8 cellular contexts compared by ENCODE assay signal in genomic region chr22:41448189-41448808, GRCh38. TPM values are rescaled to one million over a fixed set of nuclear protein-coding genes. Genes with fewer than 3 reads are reported as not detected.
DNase-seq lines count a peak whose midpoint lies in the region; ATAC-seq and TF ChIP-seq lines count a peak whose summit lies in the region.

No MANE protein-coding gene starts in this region.

- H3K27ac Mint-ChIP-seq in T-cell (peak overlapping the region; percentile 88 to 93), type B pancreatic cell (peak overlapping the region; percentile 100)

- H3K4me3 Mint-ChIP-seq in T-cell, result peak overlapping the region; percentile 89 to 99 (median 89)
- peak overlapping the region; percentile 100 for H3K4me3 Mint-ChIP-seq in type B pancreatic cell

- ATAC-seq in HG02840 (IDR thresholded peaks at IDR 0.05; ENCODE audit: low FRiP score, unreplicated experiment) (peak; percentile 37), T-cell (replicated peaks in 1 of 4) (peak; percentile 69 to 74 (median 70)), heart right ventricle (peak; percentile 75 to 87 (median 81))

- intact Hi-C loops in heart right ventricle (cut with DNase I), result loop anchor here in 4 of 10 donors (1.0 to 2.0 kb wide), 2 partner anchors 21 kb away; partner anchors contain the start of genes ACO2 (in 4 of the 4) and PHF5A (in 2 of the 4)

- peaks cover 0 to 23% (median 16%) of the 10 kb centered on the region in 9 donors for H3K4me1 ChIP-seq in heart right ventricle

- H3K4me1 Mint-ChIP-seq in T-cell (peaks cover 16 to 28% (median 17%) of the 10 kb centered on the region in 3 donors), type B pancreatic cell (ENCODE audit: unreplicated experiment) (peaks cover 16% of the 10 kb centered on the region)

- TF ChIP-seq CTCF in heart right ventricle (IDR thresholded peaks at IDR 0.05), result no peak
- no peak for TF ChIP-seq CTCF in type B pancreatic cell (conservative IDR thresholded peaks at IDR 0.05)

- POLR2A ChIA-PET in T-cell (lab: Charles Lee), result interaction anchor here (0.6 to 2.0 kb wide), 5 partner anchors 20 to 385 kb away, joined by 3 to 13 read pairs (median 5); partner anchors contain the start of genes TEF (in 2 of the 2), ACO2 (in 1 of the 2) and PHF5A (in 1 of the 2)

- TF ChIP-seq POLR2A in GM10847 (IDR thresholded peaks at IDR 0.05; ENCODE audit: extremely low read depth, insufficient read length), result peak; percentile 40

- 0 to 2% methylated on average over 28 of the region's 28 CpGs for WGBS in heart right ventricle, 2 donors

- H3K27ac ChIP-seq in heart right ventricle, result peak overlapping the region; percentile 98 to 100 (median 100)

- peak overlapping the region; percentile 61 to 99 (median 96) for H3K4me3 ChIP-seq in heart right ventricle

- no peaks in the 10 kb centered on the region for H3K36me3 Mint-ChIP-seq in T-cell
- peaks cover 4% of the 10 kb centered on the region for H3K36me3 Mint-ChIP-seq in type B pancreatic cell

- H3K27me3 Mint-ChIP-seq in T-cell, result no peaks in the 10 kb centered on the region
- H3K27me3 Mint-ChIP-seq in type B pancreatic cell, result no peaks in the 10 kb centered on the region

- no peaks in the 10 kb centered on the region for H3K27me3 ChIP-seq in heart right ventricle

- CTCF ChIA-PET in T-cell (lab: Charles Lee), result interaction anchor here in 1 of 2 donors (0.6 to 1.5 kb wide), 5 partner anchors 20 to 141 kb away, joined by 3 to 8 read pairs (median 5); partner anchors contain the start of genes ACO2, PHF5A, PMM1 and POLR3H

- H3K9me3 Mint-ChIP-seq in T-cell, result no peaks in the 10 kb centered on the region
- no peaks in the 10 kb centered on the region for H3K9me3 Mint-ChIP-seq in type B pancreatic cell

- no peaks in the 10 kb centered on the region for H3K9me3 ChIP-seq in heart right ventricle

- H3K36me3 ChIP-seq in heart right ventricle, result peaks cover 0 to 5% (median 0%) of the 10 kb centered on the region in 9 donors

- DNase-seq in NCI-H146 (lab: John Stamatoyannopoulos, UW), result peak; percentile 97
- peak; percentile 76 to 93 (median 87) for DNase-seq in T-cell
- DNase-seq in amniotic epithelial cell (ENCODE audit: low read depth), result peak; percentile 100
- peak; percentile 93 to 98 for DNase-seq in heart right ventricle
- peak; percentile 100 for DNase-seq in pons (ENCODE audit: low spot score)
- DNase-seq in type B pancreatic cell (ENCODE audit: extremely low spot score, unreplicated experiment), result peak; percentile 91

RNA-seq across cellular contexts. Expression of gene TOB2, which starts 1.7 kb away (rescaled TPM):
- 10 to 100 TPM; 22.2 to 48.6 (median 37.9) TPM for total RNA-seq in T-cell
- total RNA-seq in heart right ventricle, result 10 to 100 TPM; 26.4 to 84.9 (median 47.9) TPM
- 10 to 100 TPM; 29.2 to 33.8 TPM for polyA plus RNA-seq in heart right ventricle
- total RNA-seq in type B pancreatic cell (ENCODE audit: low replicate concordance), result 47.4 and 54.5 TPM in 2 replicates

RNA-seq across cellular contexts. Expression of gene PHF5A, which starts 20.2 kb away (rescaled TPM):
- total RNA-seq in T-cell (10 to 100 TPM; 29.0 to 45.9 (median 38.0) TPM), heart right ventricle (10 to 100 TPM; 13.3 to 27.2 (median 20.2) TPM), type B pancreatic cell (ENCODE audit: low replicate concordance) (38.2 and 54.8 TPM in 2 replicates)
- 10 to 100 TPM; 36.3 to 41.3 TPM for polyA plus RNA-seq in heart right ventricle

RNA-seq across cellular contexts. Expression of gene ACO2, which starts 20.6 kb away (rescaled TPM):
- total RNA-seq in T-cell (10 to 100 TPM; 72.0 to 82.2 (median 77.0) TPM), heart right ventricle (1,000 to 10,000 TPM in 1 of 10 donors, 100 to 1,000 TPM in 9; 587 to 1,020 (median 900) TPM), type B pancreatic cell (ENCODE audit: low replicate concordance) (107 and 142 TPM in 2 replicates)
- 100 to 1,000 TPM; 180 to 375 TPM for polyA plus RNA-seq in heart right ventricle

Comparison
In these comparisons a context has a peak if more than half of its experiments do, and no peak if none do; other contexts are left out.
1. Peak in every context shown above with its lines: DNase-seq, ATAC-seq, H3K4me3 ChIP-seq and H3K27ac ChIP-seq.